Comparison of ENCODE assay signal across 2 cellular contexts in genomic region chr12:30330565-30330964, GRCh38.
TF ChIP-seq lines count a peak whose summit lies in the region.

No MANE protein-coding gene starts in this region.

TF ChIP-seq in GM23338, 12 proteins besides CTCF, POLR2A, EP300 and RAD21 (continued from another document):
- TF ChIP-seq ZNF462 (CRISPR knock-in tag; IDR thresholded peaks at IDR 0.05) (no peak), REST (IDR thresholded peaks at IDR 0.05; ENCODE audit: unreplicated experiment) (no peak), ETS1 (IDR thresholded peaks at IDR 0.05) (no peak), EZH2 (IDR thresholded peaks at IDR 0.05; ENCODE audit: low read depth, unreplicated experiment) (no peak)

TF ChIP-seq in K562, 482 proteins besides CTCF, POLR2A, EP300 and RAD21 (continued from another document):
- TF ChIP-seq ZBTB40 (IDR thresholded peaks at IDR 0.05), result peak; percentile 57
- no peak for TF ChIP-seq ZBTB40 (CRISPR knock-in tag; IDR thresholded peaks at IDR 0.05)
